29 cellular contexts compared by ENCODE assay signal in the genomic region with DNA sequence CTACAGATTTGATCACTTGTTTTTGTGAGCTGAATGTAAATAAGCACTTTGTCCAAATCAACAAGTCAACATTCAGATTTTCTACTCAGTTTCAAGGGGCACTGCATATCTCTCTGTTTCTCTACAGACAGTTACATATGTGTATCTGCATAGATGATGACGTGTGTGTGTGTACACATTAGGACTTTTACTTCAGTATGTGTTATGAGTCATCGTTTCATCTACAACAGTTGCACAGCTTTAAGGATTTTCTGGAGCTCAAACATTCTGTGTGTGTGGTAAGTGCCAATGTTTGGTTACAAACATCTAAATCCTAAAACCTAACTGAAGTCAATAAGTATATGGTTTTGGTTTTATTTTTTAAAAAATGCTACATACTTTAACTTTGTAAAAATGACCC.
DNase-seq lines count a peak whose midpoint lies in the region; ATAC-seq, FAIRE-seq and TF ChIP-seq lines count a peak whose summit lies in the region.
"Had no signal": no experiment of that assay in that cellular context is flagged by ENCODE, and none has a peak within 500 bp of the region (broad histone marks: within the 10 kb centered on the region; RNA-seq: fewer than 3 reads in every experiment).

No MANE protein-coding gene starts in this region.

- CTCF ChIA-PET in K562 (lab: Yijun Ruan, JAX; ENCODE audit: low intra/inter-chr PET ratio) = no interaction called here

- BruUV-seq in K562 (replicated peaks; lab: Mats Ljungman, UMichigan) = no TSS peak

- POLR2A ChIA-PET in K562 (lab: Yijun Ruan, JAX) = no interaction called here

- H3K9me3 ChIP-seq in K562 (replicated peaks; ENCODE audit: control insufficient read depth, insufficient read depth, low read depth, low read length) = no peaks in the 10 kb centered on the region
- H3K9me3 ChIP-seq: upper lobe of right lung had no signal

- in situ Hi-C loops in K562 (cut with MboI) = no loop called here

- H3K4me3 ChIP-seq in HFF-Myc (replicated peaks; ENCODE audit: low read depth, low read length) = no peak overlapping the region
- no peak overlapping the region for H3K4me3 ChIP-seq in K562
- H3K4me3 ChIP-seq: esophagus muscularis mucosa, SK-N-MC, upper lobe of right lung had no signal

- DNase-seq in EH (ENCODE audit: low read depth) (peak; percentile 2), HFF-Myc (ENCODE audit: extremely low read depth, low read depth) (peak; percentile 9), K562 (ENCODE audit: extremely low read depth in 1 of 4, low spot score in 3 of 4) (no peak), iris pigment epithelial cell (ENCODE audit: low read depth) (peak; percentile 81), NCI-H187 treated with DMSO at 0.1 percent for 48 hours (lab: John Stamatoyannopoulos, UW) (no peak), DMS 273 treated with DMSO at 0.1 percent for 48 hours (lab: John Stamatoyannopoulos, UW) (no peak), NCI-H69 (lab: John Stamatoyannopoulos, UW) (no peak)
- DNase-seq: activated CD4-positive, alpha-beta memory T cell treated with anti-CD3 and anti-CD28 coated beads for 36 hours; activated CD4-positive, CD25-positive, alpha-beta regulatory T cell treated with anti-CD3 and anti-CD28 coated beads, Interleukin-2, amount 50 U/mL, for 72 hours; activated CD8-positive, alpha-beta memory T cell treated with anti-CD3 and anti-CD28 coated beads, Interleukin-2, amount 50 U/mL, for 4 hours; activated naive CD4-positive, alpha-beta T cell treated with anti-CD3 and anti-CD28 coated beads, Interleukin-2, amount 10 ng/mL, durations not matched to agents 7 days and 5 days; amygdala; endodermal cell; IMR-90; midbrain; NCI-H2081 treated with DMSO at 0.1 percent for 48 hours; NCI-H345; NCI-H774; retina; stimulated activated CD4-positive, alpha-beta T cell treated with anti-CD3 and anti-CD28 coated beads, Interleukin-2, amount 100 ng/mL, for 48 hours; substantia nigra; upper lobe of right lung had no signal

- H3K9me1 ChIP-seq in K562 (ENCODE audit: control insufficient read depth, insufficient read depth, low read length) = no peaks in the 10 kb centered on the region

- intact Hi-C loops in K562 (cut with micrococcal nuclease) = no loop called here

- TF ChIP-seq EP300 in K562 (IDR thresholded peaks at IDR 0.05; ENCODE audit: low read length) = no peak

- no peaks in the 10 kb centered on the region for H3K4me1 ChIP-seq in K562 (replicated peaks in 1 of 2; ENCODE audit: control insufficient read depth in 2 of 2, insufficient read depth in 2 of 2, low read length in 2 of 2)
- H3K4me1 ChIP-seq: esophagus muscularis mucosa, upper lobe of right lung had no signal

- no peak for ATAC-seq in K562
- ATAC-seq: natural killer cell treated with Interleukin-12 subunit alpha and Interleukin-12 subunit beta and Interleukin-15 and Interleukin-18, amount 100 ng/mL, for 72 hours; upper lobe of right lung had no signal

- H3K27ac ChIP-seq in K562 (ENCODE audit: extremely low read depth, low read depth, low read length) = no peak overlapping the region
- H3K27ac ChIP-seq: C4-2B, esophagus muscularis mucosa, SK-N-MC, upper lobe of right lung had no signal

- no peak for TF ChIP-seq CTCF in HFF-Myc (IDR thresholded peaks at IDR 0.05; ENCODE audit: low read depth, low read length, missing control alignments)
- TF ChIP-seq CTCF in K562 (IDR thresholded peaks at IDR 0.05 in 2 of 3, conservative IDR thresholded peaks at IDR 0.05 in 1 of 3; ENCODE audit: insufficient read depth in 2 of 3, low read depth in 1 of 3, low read length in 3 of 3) = no peak

- TF ChIP-seq RAD21 in K562 (CRISPR knock-in tag; conservative IDR thresholded peaks at IDR 0.05 in 1 of 2, IDR thresholded peaks at IDR 0.05 in 1 of 2) = no peak

- no peaks in the 10 kb centered on the region for H3K27me3 ChIP-seq in K562 (ENCODE audit: control insufficient read depth in 2 of 2, insufficient read depth in 2 of 2, low read length in 2 of 2)
- H3K27me3 ChIP-seq: esophagus muscularis mucosa, upper lobe of right lung had no signal

- no peak for FAIRE-seq in K562 (lab: Jason Lieb, UNC)
- FAIRE-seq: GM12892, H1, keratinocyte had no signal

- H3K79me2 ChIP-seq in K562 (ENCODE audit: control insufficient read depth, insufficient read depth, low read length) = no peaks in the 10 kb centered on the region

- no peak overlapping the region for H3K4me2 ChIP-seq in K562 (ENCODE audit: insufficient read depth, low read length)

- no peak for TF ChIP-seq POLR2A in K562 (conservative IDR thresholded peaks at IDR 0.05)

- 0% methylated on average over 2 of the region's 2 CpGs for WGBS in K562 (ENCODE audit: insufficient coverage, low coverage, missing lambda C conversion rate)

- no peaks in the 10 kb centered on the region for H3K36me3 ChIP-seq in K562 (ENCODE audit: control insufficient read depth, insufficient read depth, low read length)
- H3K36me3 ChIP-seq: esophagus muscularis mucosa, upper lobe of right lung had no signal

- H3K9ac ChIP-seq in K562 (ENCODE audit: insufficient read depth in 1 of 2, low read depth in 2 of 2, low read length in 2 of 2) = no peak overlapping the region

- H2AFZ ChIP-seq in K562 (ENCODE audit: low read depth, low read length) = no peak overlapping the region

- no peaks in the 10 kb centered on the region for H4K20me1 ChIP-seq in K562 (replicated peaks; ENCODE audit: control insufficient read depth, insufficient read depth, low read length)

TF ChIP-seq in K562, 482 proteins besides CTCF, POLR2A, EP300 and RAD21:
- TF ChIP-seq JUNB (CRISPR knock-in tag; conservative IDR thresholded peaks at IDR 0.05) = 0 out of 2 replicates have a peak, but pooled peaks have one; percentile 40
- no peak for TF ChIP-seq ZNF589 (CRISPR knock-in tag; IDR thresholded peaks at IDR 0.05; ENCODE audit: low read depth)

Comparison
In these comparisons a context has a peak if more than half of its experiments do, and no peak if none do; other contexts are left out.
1. DNase-seq: peak in EH (single experiment), HFF-Myc (single experiment) and iris pigment epithelial cell (single experiment); none in K562 (0 of 4), NCI-H187 treated with DMSO at 0.1 percent for 48 hours (single experiment), DMS 273 treated with DMSO at 0.1 percent for 48 hours (single experiment) and NCI-H69 (single experiment).